ENCODE assay signal across 26 cellular contexts in the genomic region with DNA sequence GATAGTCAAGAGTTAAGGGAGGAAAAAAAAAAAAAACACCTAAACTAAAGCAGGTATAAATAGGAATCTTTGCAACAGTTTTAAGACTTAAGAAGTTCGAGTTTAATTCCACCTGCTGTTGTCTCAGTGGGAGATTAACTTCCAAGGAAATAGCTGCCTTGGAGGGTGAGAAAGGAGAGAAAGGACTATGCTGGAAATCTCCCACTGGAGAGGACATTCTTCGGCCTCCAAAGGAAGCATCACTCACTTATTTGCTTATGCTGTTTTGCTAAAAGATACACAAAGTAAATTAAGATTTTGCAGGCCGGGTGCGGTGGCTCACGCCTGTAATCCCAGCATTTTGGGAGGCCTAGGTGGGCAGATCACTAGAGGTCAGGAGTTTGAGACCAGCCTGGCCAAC.
"Had no signal": no experiment of that assay in that cellular context is flagged by ENCODE, and none has a peak within 500 bp of the region (broad histone marks: within the 10 kb centered on the region; RNA-seq: fewer than 3 reads in every experiment).

No MANE protein-coding gene starts in this region.

- FAIRE-seq: TTC549 had no signal

- H3K27ac Mint-ChIP-seq: activated CD4-positive, alpha-beta memory T cell treated with anti-CD3 and anti-CD28 coated beads for 36 hours; activated CD4-positive, alpha-beta T cell treated with anti-CD3 and anti-CD28 coated beads, Interleukin-2, amount 10 ng/mL, durations not matched to agents 7 days and 5 days; activated naive CD4-positive, alpha-beta T cell treated with anti-CD3 and anti-CD28 coated beads, Interleukin-2, amount 50 U/mL, for 72 hours; activated naive CD8-positive, alpha-beta T cell treated with anti-CD3 and anti-CD28 coated beads, Interleukin-2, amount 50 U/mL, for 24 hours; T-cell had no signal

- H3K27me3 Mint-ChIP-seq: activated CD4-positive, alpha-beta memory T cell treated with anti-CD3 and anti-CD28 coated beads for 36 hours; activated CD4-positive, alpha-beta T cell treated with anti-CD3 and anti-CD28 coated beads, Interleukin-2, amount 10 ng/mL, durations not matched to agents 7 days and 5 days; activated naive CD8-positive, alpha-beta T cell treated with anti-CD3 and anti-CD28 coated beads, Interleukin-2, amount 50 U/mL, for 24 hours; central memory CD8-positive, alpha-beta T cell; T-cell had no signal

- H3K4me3 Mint-ChIP-seq: activated CD4-positive, alpha-beta memory T cell treated with anti-CD3 and anti-CD28 coated beads for 36 hours; activated CD4-positive, alpha-beta T cell treated with anti-CD3 and anti-CD28 coated beads, Interleukin-2, amount 10 ng/mL, durations not matched to agents 7 days and 5 days; activated naive CD8-positive, alpha-beta T cell treated with anti-CD3 and anti-CD28 coated beads, Interleukin-2, amount 50 U/mL, for 24 hours; activated T-cell treated with anti-CD3 and anti-CD28 coated beads, Interleukin-2, amount 50 U/mL, for 4 hours; central memory CD8-positive, alpha-beta T cell; T-cell had no signal

- H3K27me3 ChIP-seq: ascending aorta, body of pancreas had no signal

- ATAC-seq: activated naive CD4-positive, alpha-beta T cell treated with anti-CD3 and anti-CD28 coated beads, Interleukin-2, amount 50 U/mL, for 72 hours; activated naive CD8-positive, alpha-beta T cell treated with anti-CD3 and anti-CD28 coated beads, Interleukin-2, amount 50 U/mL, for 24 hours; activated T-cell treated with anti-CD3 and anti-CD28 coated beads, Interleukin-2, amount 50 U/mL, for 4 hours; body of pancreas; T-cell had no signal

- H3K9me3 Mint-ChIP-seq: activated CD4-positive, alpha-beta T cell treated with anti-CD3 and anti-CD28 coated beads, Interleukin-2, amount 10 ng/mL, durations not matched to agents 7 days and 5 days; central memory CD8-positive, alpha-beta T cell had no signal

- DNase-seq: activated CD4-positive, alpha-beta memory T cell treated with anti-CD3 and anti-CD28 coated beads for 36 hours; activated CD4-positive, alpha-beta T cell treated with anti-CD3 and anti-CD28 coated beads, Interleukin-2, amount 10 ng/mL, durations not matched to agents 7 days and 5 days; activated CD4-positive, CD25-positive, alpha-beta regulatory T cell; activated CD8-positive, alpha-beta memory T cell treated with anti-CD3 and anti-CD28 coated beads for 24 hours; activated effector memory CD4-positive, alpha-beta T cell treated with anti-CD3 and anti-CD28 coated beads, Interleukin-2, amount 50 U/mL, for 16 hours; activated naive CD4-positive, alpha-beta T cell treated with Interleukin-2 at 50 U/mL for 16 hours; activated naive CD8-positive, alpha-beta T cell treated with anti-CD3 and anti-CD28 coated beads, Interleukin-2, amount 50 U/mL, for 24 hours; activated T-cell treated with anti-CD3 and anti-CD28 coated beads, Interleukin-2, amount 50 U/mL, for 4 hours; amniotic stem cell; body of pancreas; Kasumi-1; NCI-H1048; NCI-H1930; NCI-H2171; NCI-H2227 treated with DMSO at 0.1 percent for 48 hours; NCI-H446 treated with DMSO at 0.1 percent for 48 hours; NCI-H524 treated with DMSO at 0.1 percent for 48 hours; NCI-H748 treated with DMSO at 0.1 percent for 48 hours; SIG-M5; T-cell; T-helper 2 cell; T1000 had no signal

- H3K9me3 ChIP-seq: ascending aorta, body of pancreas had no signal

- H3K36me3 Mint-ChIP-seq: activated CD4-positive, alpha-beta memory T cell treated with anti-CD3 and anti-CD28 coated beads for 36 hours; activated naive CD4-positive, alpha-beta T cell treated with anti-CD3 and anti-CD28 coated beads, Interleukin-2, amount 50 U/mL, for 72 hours; T-cell had no signal

- H3K4me3 ChIP-seq: ascending aorta, body of pancreas had no signal

- H3K27ac ChIP-seq: ascending aorta, body of pancreas had no signal

- H3K4me1 ChIP-seq: ascending aorta, body of pancreas had no signal

- H3K36me3 ChIP-seq: ascending aorta had no signal

- H3K4me1 Mint-ChIP-seq: activated CD4-positive, alpha-beta T cell treated with anti-CD3 and anti-CD28 coated beads, Interleukin-2, amount 10 ng/mL, durations not matched to agents 7 days and 5 days; activated naive CD8-positive, alpha-beta T cell treated with anti-CD3 and anti-CD28 coated beads, Interleukin-2, amount 50 U/mL, for 24 hours; central memory CD8-positive, alpha-beta T cell; T-cell had no signal
